ENCODE assay signal across 8 cellular contexts in the genomic region with DNA sequence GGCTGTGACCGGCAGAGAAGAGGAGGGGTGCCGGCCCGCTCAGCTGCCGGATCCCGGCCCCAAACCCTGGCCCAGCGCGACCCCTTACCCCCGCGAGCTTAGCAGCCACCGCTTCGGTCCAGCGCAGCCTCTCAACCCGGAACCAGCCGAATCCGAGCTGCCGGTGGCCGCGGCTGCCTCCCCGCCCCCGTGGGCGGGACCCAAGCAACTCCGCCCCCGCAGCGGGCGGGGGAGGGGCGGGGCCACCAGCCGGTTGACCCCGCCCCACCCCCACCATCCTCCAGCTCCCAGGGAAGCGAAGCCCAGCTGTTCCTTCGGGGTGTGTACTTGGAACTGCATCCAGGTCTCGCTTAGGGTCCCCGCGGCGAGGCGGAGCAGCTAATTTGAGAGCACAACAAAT. TPM values are rescaled to one million over a fixed set of nuclear protein-coding genes. Genes with fewer than 3 reads are reported as not detected.
A peak's percentile ranks its signal among the peaks of the same experiment; 100 is the strongest.
DNase-seq lines count a peak whose midpoint lies in the region; ATAC-seq, FAIRE-seq and TF ChIP-seq lines count a peak whose summit lies in the region.

A gene (minus strand): TSS at position 138 of the 400 bp plus-strand sequence. CDS start 611 bp downstream, outside the sequence.

- FAIRE-seq in urothelium cell line (lab: Jason Lieb, UNC): no peak

- ATAC-seq in T-helper 17 cell: peak; percentile 74

- peaks cover 15% of the 10 kb centered on the region for H3K27me3 Mint-ChIP-seq in T-helper 17 cell

- H3K4me1 Mint-ChIP-seq in T-helper 17 cell: peaks cover 36% of the 10 kb centered on the region

- H3K4me1 ChIP-seq in HEK293 (ENCODE audit: control insufficient read depth, insufficient read depth, low read length) (no peaks in the 10 kb centered on the region; the same call in 1 of the 2 replicates), right atrium auricular region (peaks cover 0 to 21% of the 10 kb centered on the region in 2 donors)

- CTCF ChIA-PET in HEK293 (lab: Yijun Ruan, JAX): interaction anchor here (0.7 to 1.4 kb wide), 5 partner anchors 36 to 1313 kb away, joined by 3 to 9 read pairs (median 3); no protein-coding TSS in a partner anchor

- DNase-seq in DMS153 (lab: John Stamatoyannopoulos, UW) (peak; percentile 84), NCI-H1417 treated with DMSO at 0.1 percent for 48 hours (lab: John Stamatoyannopoulos, UW) (peak; percentile 16), T-helper 17 cell (peak; percentile 69 to 80 (median 78)), amygdala (lab: John Stamatoyannopoulos, UW) (peak in 52 of 56 donors; percentile 31 to 91 (median 76)), right atrium auricular region (ENCODE audit: low spot score) (peak; percentile 87), putamen (ENCODE audit: low spot score) (peak; percentile 91), urothelium cell line (ENCODE audit: low spot score) (peak; percentile 95)

- H3K36me3 Mint-ChIP-seq in T-helper 17 cell (ENCODE audit: low read depth): peaks cover 3% of the 10 kb centered on the region

- H3K4me3 Mint-ChIP-seq in T-helper 17 cell: peak within 1 kb of the TSS; percentile 93

- peak within 1 kb of the TSS; percentile 82 for H3K4me3 ChIP-seq in HEK293 (ENCODE audit: low read depth, low read length)
- peak within 1 kb of the TSS; percentile 67 to 85 for H3K4me3 ChIP-seq in right atrium auricular region

- TF ChIP-seq CTCF in HEK293 (tag by site-specific recombination; IDR thresholded peaks at IDR 0.05) (no peak), right atrium auricular region (IDR thresholded peaks at IDR 0.05) (no peak)

- POLR2A ChIA-PET in HEK293 (lab: Yijun Ruan, JAX): interaction anchor here (0.6 to 2.1 kb wide), 14 partner anchors 9 to 958 kb away, joined by 3 to 28 read pairs (median 4); no protein-coding TSS in a partner anchor

- H3K27ac ChIP-seq in HEK293 (ENCODE audit: extremely low read depth, low read depth, low read length) (peak within 1 kb of the TSS; percentile 16; the same call in 1 of the 2 replicates), right atrium auricular region (peak within 1 kb of the TSS; percentile 78 to 83)

- H3K27me3 ChIP-seq in right atrium auricular region: no peaks in the 10 kb centered on the region

- H3K36me3 ChIP-seq in HEK293 (ENCODE audit: control insufficient read depth in 2 of 2, insufficient read depth in 1 of 2, low read length in 2 of 2) (no peaks in the 10 kb centered on the region), right atrium auricular region (no peaks in the 10 kb centered on the region)

- H3K9me3 ChIP-seq in HEK293 (ENCODE audit: control insufficient read depth, insufficient read depth, low read depth, low read length) (no peaks in the 10 kb centered on the region), T-helper 17 cell (ENCODE audit: control insufficient read depth, low read length, poor library complexity, severe bottlenecking) (no peaks in the 10 kb centered on the region), right atrium auricular region (no peaks in the 10 kb centered on the region)

- H3K27ac Mint-ChIP-seq in T-helper 17 cell: peak within 1 kb of the TSS; percentile 51

TF ChIP-seq in HEK293, 187 proteins besides CTCF, POLR2A, EP300 and RAD21 (continues in another document):
- TF ChIP-seq, protein P1, sequence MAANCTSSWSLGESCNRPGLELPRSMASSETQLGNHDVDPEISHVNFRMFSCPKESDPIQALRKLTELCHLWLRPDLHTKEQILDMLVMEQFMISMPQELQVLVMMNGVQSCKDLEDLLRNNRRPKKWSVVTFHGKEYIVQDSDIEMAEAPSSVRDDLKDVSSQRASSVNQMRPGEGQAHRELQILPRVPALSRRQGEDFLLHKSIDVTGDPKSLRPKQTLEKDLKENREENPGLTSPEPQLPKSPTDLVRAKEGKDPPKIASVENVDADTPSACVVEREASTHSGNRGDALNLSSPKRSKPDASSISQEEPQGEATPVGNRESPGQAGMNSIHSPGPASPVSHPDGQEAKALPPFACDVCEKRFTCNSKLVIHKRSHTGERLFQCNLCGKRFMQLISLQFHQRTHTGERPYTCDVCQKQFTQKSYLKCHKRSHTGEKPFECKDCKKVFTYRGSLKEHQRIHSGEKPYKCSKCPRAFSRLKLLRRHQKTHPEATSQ (tag by site-specific recombination; IDR thresholded peaks at IDR 0.05): no peak
- TF ChIP-seq, protein P2, sequence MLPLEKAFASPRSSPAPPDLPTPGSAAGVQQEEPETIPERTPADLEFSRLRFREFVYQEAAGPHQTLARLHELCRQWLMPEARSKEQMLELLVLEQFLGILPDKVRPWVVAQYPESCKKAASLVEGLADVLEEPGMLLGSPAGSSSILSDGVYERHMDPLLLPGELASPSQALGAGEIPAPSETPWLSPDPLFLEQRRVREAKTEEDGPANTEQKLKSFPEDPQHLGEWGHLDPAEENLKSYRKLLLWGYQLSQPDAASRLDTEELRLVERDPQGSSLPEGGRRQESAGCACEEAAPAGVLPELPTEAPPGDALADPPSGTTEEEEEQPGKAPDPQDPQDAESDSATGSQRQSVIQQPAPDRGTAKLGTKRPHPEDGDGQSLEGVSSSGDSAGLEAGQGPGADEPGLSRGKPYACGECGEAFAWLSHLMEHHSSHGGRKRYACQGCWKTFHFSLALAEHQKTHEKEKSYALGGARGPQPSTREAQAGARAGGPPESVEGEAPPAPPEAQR (tag by site-specific recombination; IDR thresholded peaks at IDR 0.05): no peak
- TF ChIP-seq ZNF433 (tag by site-specific recombination; IDR thresholded peaks at IDR 0.05; ENCODE audit: low read depth): no peak
- peak; percentile 79 for TF ChIP-seq IKZF3 (tag by site-specific recombination; IDR thresholded peaks at IDR 0.05)
- no peak for TF ChIP-seq HOXC10 (CRISPR knock-in tag; IDR thresholded peaks at IDR 0.05)
- TF ChIP-seq, protein P3, sequence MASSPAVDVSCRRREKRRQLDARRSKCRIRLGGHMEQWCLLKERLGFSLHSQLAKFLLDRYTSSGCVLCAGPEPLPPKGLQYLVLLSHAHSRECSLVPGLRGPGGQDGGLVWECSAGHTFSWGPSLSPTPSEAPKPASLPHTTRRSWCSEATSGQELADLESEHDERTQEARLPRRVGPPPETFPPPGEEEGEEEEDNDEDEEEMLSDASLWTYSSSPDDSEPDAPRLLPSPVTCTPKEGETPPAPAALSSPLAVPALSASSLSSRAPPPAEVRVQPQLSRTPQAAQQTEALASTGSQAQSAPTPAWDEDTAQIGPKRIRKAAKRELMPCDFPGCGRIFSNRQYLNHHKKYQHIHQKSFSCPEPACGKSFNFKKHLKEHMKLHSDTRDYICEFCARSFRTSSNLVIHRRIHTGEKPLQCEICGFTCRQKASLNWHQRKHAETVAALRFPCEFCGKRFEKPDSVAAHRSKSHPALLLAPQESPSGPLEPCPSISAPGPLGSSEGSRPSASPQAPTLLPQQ (tag by site-specific recombination; IDR thresholded peaks at IDR 0.05): 0 out of 2 replicates have a peak, but pooled peaks have one; percentile 47
- TF ChIP-seq ZBTB7A (tag by site-specific recombination; IDR thresholded peaks at IDR 0.05; ENCODE audit: low read depth): no peak
- TF ChIP-seq ZNF112 (tag by site-specific recombination; IDR thresholded peaks at IDR 0.05): no peak
- TF ChIP-seq KLF1 (tag by site-specific recombination; IDR thresholded peaks at IDR 0.05): peak; percentile 39
- TF ChIP-seq ZNF660 (tag by site-specific recombination; IDR thresholded peaks at IDR 0.05): 0 out of 2 replicates have a peak, but pooled peaks have one; percentile 65
- no peak for TF ChIP-seq ZNF202 (tag by site-specific recombination; IDR thresholded peaks at IDR 0.05; ENCODE audit: borderline replicate concordance)
- TF ChIP-seq KLF9 (tag by site-specific recombination; IDR thresholded peaks at IDR 0.05; ENCODE audit: low read depth): peak; percentile 84
- TF ChIP-seq ZFHX2 (tag by site-specific recombination; conservative IDR thresholded peaks at IDR 0.05): peak; percentile 79
- TF ChIP-seq SP3 (tag by site-specific recombination; IDR thresholded peaks at IDR 0.05): peak; percentile 98
- TF ChIP-seq KLF8 (tag by site-specific recombination; IDR thresholded peaks at IDR 0.05): peak; percentile 72
- peak; percentile 83 for TF ChIP-seq SP2 (tag by site-specific recombination; IDR thresholded peaks at IDR 0.05)
- TF ChIP-seq, protein P4, sequence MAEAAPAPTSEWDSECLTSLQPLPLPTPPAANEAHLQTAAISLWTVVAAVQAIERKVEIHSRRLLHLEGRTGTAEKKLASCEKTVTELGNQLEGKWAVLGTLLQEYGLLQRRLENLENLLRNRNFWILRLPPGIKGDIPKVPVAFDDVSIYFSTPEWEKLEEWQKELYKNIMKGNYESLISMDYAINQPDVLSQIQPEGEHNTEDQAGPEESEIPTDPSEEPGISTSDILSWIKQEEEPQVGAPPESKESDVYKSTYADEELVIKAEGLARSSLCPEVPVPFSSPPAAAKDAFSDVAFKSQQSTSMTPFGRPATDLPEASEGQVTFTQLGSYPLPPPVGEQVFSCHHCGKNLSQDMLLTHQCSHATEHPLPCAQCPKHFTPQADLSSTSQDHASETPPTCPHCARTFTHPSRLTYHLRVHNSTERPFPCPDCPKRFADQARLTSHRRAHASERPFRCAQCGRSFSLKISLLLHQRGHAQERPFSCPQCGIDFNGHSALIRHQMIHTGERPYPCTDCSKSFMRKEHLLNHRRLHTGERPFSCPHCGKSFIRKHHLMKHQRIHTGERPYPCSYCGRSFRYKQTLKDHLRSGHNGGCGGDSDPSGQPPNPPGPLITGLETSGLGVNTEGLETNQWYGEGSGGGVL (tag by site-specific recombination; IDR thresholded peaks at IDR 0.05): 0 out of 2 replicates have a peak, but pooled peaks have one; percentile 33

RNA-seq across cellular contexts. Expression of the gene that starts here (rescaled TPM):
- total RNA-seq in T-helper 17 cell: 10 to 100 TPM; 29.4 to 32.7 TPM
- 1 to 10 TPM; 2.4 to 6.8 TPM for total RNA-seq in right atrium auricular region

Comparison
In these comparisons a context has a peak if more than half of its experiments do, and no peak if none do; other contexts are left out.
1. Peak in every context shown above with its lines: DNase-seq, ATAC-seq, H3K4me3 ChIP-seq and H3K27ac ChIP-seq.
2. DNase-seq: peak in every context shown above with its lines; median percentile 95 in urothelium cell line; 91 in putamen; 87 in right atrium auricular region; 84 in DMS153; 78 in T-helper 17 cell; 76 in amygdala; 16 in NCI-H1417 treated with DMSO at 0.1 percent for 48 hours.